1 cellular context compared by ENCODE assay signal in genomic region chr4:112183252-112183651, GRCh38.
TF ChIP-seq lines count a peak whose summit lies in the region.

No MANE protein-coding gene starts in this region.

TF ChIP-seq in GM12878, 131 proteins besides CTCF, POLR2A, EP300 and RAD21:
- TF ChIP-seq RUNX3 (IDR thresholded peaks at IDR 0.05; ENCODE audit: low read length) (peak; percentile 33; the same call in 1 of the 2 replicates), PKNOX1 (IDR thresholded peaks at IDR 0.05) (no peak)
